Comparison of ENCODE assay signal across 1 cellular context in genomic region chr9:86723351-86723750, GRCh38.
TF ChIP-seq lines count a peak whose summit lies in the region.

No MANE protein-coding gene starts in this region.

TF ChIP-seq in IMR-90, 13 proteins besides CTCF, POLR2A, EP300 and RAD21 (continued from another document):
- no peak for TF ChIP-seq CEBPB (IDR thresholded peaks at IDR 0.05; ENCODE audit: low read depth, low read length)
- TF ChIP-seq ELK1 (IDR thresholded peaks at IDR 0.05; ENCODE audit: borderline replicate concordance, low read depth, low read length), result no peak
- TF ChIP-seq NFE2L2 (IDR thresholded peaks at IDR 0.05; ENCODE audit: low read depth, low read length), result no peak
TF ChIP-seq in IMR-90: peak in this region for 0.
